Comparison of ENCODE assay signal across 1 cellular context in genomic region chr3:5021116-5021515, GRCh38.
TF ChIP-seq lines count a peak whose summit lies in the region.

No MANE protein-coding gene starts in this region.

TF ChIP-seq in IMR-90, 13 proteins besides CTCF, POLR2A, EP300 and RAD21:
- TF ChIP-seq FOS (IDR thresholded peaks at IDR 0.05; ENCODE audit: low read depth, low read length) (no peak), SMC3 (IDR thresholded peaks at IDR 0.05; ENCODE audit: low read depth, low read length) (no peak), MAZ (IDR thresholded peaks at IDR 0.05; ENCODE audit: borderline replicate concordance, low read depth, low read length) (no peak), ELK1 (IDR thresholded peaks at IDR 0.05; ENCODE audit: borderline replicate concordance, low read depth, low read length) (no peak), USF2 (IDR thresholded peaks at IDR 0.05; ENCODE audit: low read depth, low read length) (no peak), CEBPB (IDR thresholded peaks at IDR 0.05; ENCODE audit: low read depth, low read length) (no peak), NFE2L2 (IDR thresholded peaks at IDR 0.05; ENCODE audit: low read depth, low read length) (no peak)
